ENCODE assay signal across 16 cellular contexts in genomic region chr21:40271169-40271568, GRCh38.
"Had no signal": no experiment of that assay in that cellular context is flagged by ENCODE, and none has a peak within 500 bp of the region (broad histone marks: within the 10 kb centered on the region; RNA-seq: fewer than 3 reads in every experiment).

No MANE protein-coding gene starts in this region.

- ATAC-seq: esophagus mucosa, foreskin keratinocyte, gastroesophageal sphincter, left cardiac atrium, left lung, natural killer cell, sciatic nerve had no signal

- DNase-seq: colonic mucosa; effector CD8-positive, alpha-beta T cell; endodermal cell; foreskin keratinocyte; heart left ventricle; left cardiac atrium; left lung; natural killer cell; stimulated activated CD4-positive, alpha-beta T cell treated with anti-CD3 and anti-CD28 coated beads, Interleukin-2, amount 100 ng/mL, for 24 hours; stimulated activated CD4-positive, alpha-beta T cell treated with anti-CD3 and anti-CD28 coated beads, Interleukin-4, amount 100 ng/mL, for 24 hours; stimulated activated naive CD4-positive, alpha-beta T cell treated with Interleukin-2 at 50 U/mL for 16 hours; stomach; thyroid gland had no signal
